ENCODE assay signal across 8 cellular contexts in genomic region chr10:95363303-95363912, GRCh38.
A peak's percentile ranks its signal among the peaks of the same experiment; 100 is the strongest.
DNase-seq lines count a peak whose midpoint lies in the region; ATAC-seq, FAIRE-seq and TF ChIP-seq lines count a peak whose summit lies in the region.

No MANE protein-coding gene starts in this region.

- no peak overlapping the region for H2BK12ac ChIP-seq in neuronal stem cell (ENCODE audit: low read length)

- ATAC-seq in HG02938 (IDR thresholded peaks at IDR 0.05; ENCODE audit: unreplicated experiment), result peak; percentile 74

- H2BK15ac ChIP-seq in neuronal stem cell (ENCODE audit: low read length), result no peak overlapping the region

- no peaks in the 10 kb centered on the region for H3K4me1 ChIP-seq in neuronal stem cell (ENCODE audit: control insufficient read depth in 2 of 2, insufficient read depth in 1 of 2, low read depth in 1 of 2, low read length in 2 of 2)

- H3K18ac ChIP-seq in neuronal stem cell (ENCODE audit: low read length), result no peak overlapping the region

- no peak overlapping the region for H3K14ac ChIP-seq in neuronal stem cell (ENCODE audit: low read length)

- no peaks in the 10 kb centered on the region for H3K36me3 ChIP-seq in neuronal stem cell (replicated peaks in 1 of 2; ENCODE audit: control insufficient read depth in 2 of 2, insufficient read depth in 2 of 2, low read length in 2 of 2)

- TF ChIP-seq CTCF in WI38 (IDR thresholded peaks at IDR 0.05; ENCODE audit: low read depth, low read length), result peak; percentile 48; the same call in 1 of the 2 replicates

- H2BK5ac ChIP-seq in neuronal stem cell (ENCODE audit: low read length), result no peak overlapping the region

- H3K9ac ChIP-seq in neuronal stem cell (ENCODE audit: low read depth, low read length, poor library complexity), result no peak overlapping the region

- FAIRE-seq in GM18507 (lab: Jason Lieb, UNC), result peak; percentile 94

- H3K4me3 ChIP-seq in WI38 (ENCODE audit: low read depth, low read length), result no peak overlapping the region
- H3K4me3 ChIP-seq in neuronal stem cell (ENCODE audit: low read length in 2 of 2), result no peak overlapping the region

- H3K27ac ChIP-seq in neuronal stem cell (replicated peaks; ENCODE audit: low read length), result no peak overlapping the region

- DNase-seq in CD1c-positive myeloid dendritic cell (ENCODE audit: extremely low spot score) (peak; percentile 78), GM18507 (ENCODE audit: extremely low spot score, insufficient read length, low read depth) (peak; percentile 65), NCI-H2081 (lab: John Stamatoyannopoulos, UW) (peak; percentile 60 to 67), fibroblast of gingiva (ENCODE audit: low read depth) (peak; percentile 56), neuronal stem cell (ENCODE audit: low spot score) (peak; percentile 70), ecto neural progenitor cell (ENCODE audit: low spot score) (no peak)

- H3K23ac ChIP-seq in neuronal stem cell (ENCODE audit: low read depth, low read length, poor library complexity), result no peak overlapping the region

- H2AK5ac ChIP-seq in neuronal stem cell (ENCODE audit: low read depth, low read length), result no peak overlapping the region

- H4K91ac ChIP-seq in neuronal stem cell (ENCODE audit: low read depth, low read length, poor library complexity), result no peak overlapping the region

- H3K27me3 ChIP-seq in neuronal stem cell (ENCODE audit: control insufficient read depth in 3 of 3, insufficient read depth in 3 of 3, low read depth in 1 of 3, low read length in 3 of 3), result no peaks in the 10 kb centered on the region

- H3K79me1 ChIP-seq in neuronal stem cell (ENCODE audit: low read depth, low read length), result no peaks in the 10 kb centered on the region

- H3K4me2 ChIP-seq in neuronal stem cell (ENCODE audit: insufficient read depth, low read length, poor library complexity, severe bottlenecking), result no peak overlapping the region

- no peak overlapping the region for H2AFZ ChIP-seq in neuronal stem cell (ENCODE audit: low read length)

- H3K9me3 ChIP-seq in neuronal stem cell (replicated peaks in 1 of 2; ENCODE audit: control insufficient read depth in 2 of 2, insufficient read depth in 1 of 2, low read depth in 1 of 2, low read length in 2 of 2), result no peaks in the 10 kb centered on the region

- H4K8ac ChIP-seq in neuronal stem cell (ENCODE audit: low read depth, low read length), result no peak overlapping the region

- no peak overlapping the region for H2BK120ac ChIP-seq in neuronal stem cell (ENCODE audit: low read depth, low read length)

- H3K4ac ChIP-seq in neuronal stem cell (ENCODE audit: low read length), result no peak overlapping the region

- WGBS in neuronal stem cell (ENCODE audit: extremely low coverage in 2 of 2, insufficient read length in 2 of 2, insufficient replicate concordance in 1 of 2), 2 donors, result no CpG with 5 or more reads among the region's 2 CpGs
